ENCODE assay signal across 3 cellular contexts in genomic region chr12:49697808-49698207, GRCh38.
TF ChIP-seq lines count a peak whose summit lies in the region.

No MANE protein-coding gene starts in this region.

TF ChIP-seq in SK-N-SH, 30 proteins besides CTCF, POLR2A, EP300 and RAD21 (continues in another document):
- TF ChIP-seq NFIC (IDR thresholded peaks at IDR 0.05; ENCODE audit: borderline replicate concordance) (no peak), MEF2A (IDR thresholded peaks at IDR 0.05; ENCODE audit: borderline replicate concordance, low read depth) (no peak), YY1 (IDR thresholded peaks at IDR 0.05; ENCODE audit: low read depth) (no peak), MXI1 (IDR thresholded peaks at IDR 0.05; ENCODE audit: low read depth, low read length) (no peak), TEAD4 (IDR thresholded peaks at IDR 0.05; ENCODE audit: borderline replicate concordance, insufficient read depth) (no peak), RCOR1 (IDR thresholded peaks at IDR 0.05; ENCODE audit: low read length) (no peak), EZH2phosphoT487 (IDR thresholded peaks at IDR 0.05; ENCODE audit: borderline replicate concordance, low read depth) (no peak), SIN3A (IDR thresholded peaks at IDR 0.05; ENCODE audit: borderline replicate concordance, low read depth, low read length) (no peak), GATA2 (CRISPR knock-in tag; IDR thresholded peaks at IDR 0.05) (no peak), FOSL2 (IDR thresholded peaks at IDR 0.05; ENCODE audit: borderline replicate concordance, low read depth) (no peak), SMC3 (IDR thresholded peaks at IDR 0.05; ENCODE audit: low read depth, low read length) (no peak), RXRA (IDR thresholded peaks at IDR 0.05; ENCODE audit: borderline replicate concordance, low read depth) (no peak), RFX5 (IDR thresholded peaks at IDR 0.05; ENCODE audit: low read length) (no peak)
- TF ChIP-seq, protein P1, sequence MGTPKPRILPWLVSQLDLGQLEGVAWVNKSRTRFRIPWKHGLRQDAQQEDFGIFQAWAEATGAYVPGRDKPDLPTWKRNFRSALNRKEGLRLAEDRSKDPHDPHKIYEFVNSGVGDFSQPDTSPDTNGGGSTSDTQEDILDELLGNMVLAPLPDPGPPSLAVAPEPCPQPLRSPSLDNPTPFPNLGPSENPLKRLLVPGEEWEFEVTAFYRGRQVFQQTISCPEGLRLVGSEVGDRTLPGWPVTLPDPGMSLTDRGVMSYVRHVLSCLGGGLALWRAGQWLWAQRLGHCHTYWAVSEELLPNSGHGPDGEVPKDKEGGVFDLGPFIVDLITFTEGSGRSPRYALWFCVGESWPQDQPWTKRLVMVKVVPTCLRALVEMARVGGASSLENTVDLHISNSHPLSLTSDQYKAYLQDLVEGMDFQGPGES (IDR thresholded peaks at IDR 0.05; ENCODE audit: low read depth, low read length) = no peak
- TF ChIP-seq, protein P2, sequence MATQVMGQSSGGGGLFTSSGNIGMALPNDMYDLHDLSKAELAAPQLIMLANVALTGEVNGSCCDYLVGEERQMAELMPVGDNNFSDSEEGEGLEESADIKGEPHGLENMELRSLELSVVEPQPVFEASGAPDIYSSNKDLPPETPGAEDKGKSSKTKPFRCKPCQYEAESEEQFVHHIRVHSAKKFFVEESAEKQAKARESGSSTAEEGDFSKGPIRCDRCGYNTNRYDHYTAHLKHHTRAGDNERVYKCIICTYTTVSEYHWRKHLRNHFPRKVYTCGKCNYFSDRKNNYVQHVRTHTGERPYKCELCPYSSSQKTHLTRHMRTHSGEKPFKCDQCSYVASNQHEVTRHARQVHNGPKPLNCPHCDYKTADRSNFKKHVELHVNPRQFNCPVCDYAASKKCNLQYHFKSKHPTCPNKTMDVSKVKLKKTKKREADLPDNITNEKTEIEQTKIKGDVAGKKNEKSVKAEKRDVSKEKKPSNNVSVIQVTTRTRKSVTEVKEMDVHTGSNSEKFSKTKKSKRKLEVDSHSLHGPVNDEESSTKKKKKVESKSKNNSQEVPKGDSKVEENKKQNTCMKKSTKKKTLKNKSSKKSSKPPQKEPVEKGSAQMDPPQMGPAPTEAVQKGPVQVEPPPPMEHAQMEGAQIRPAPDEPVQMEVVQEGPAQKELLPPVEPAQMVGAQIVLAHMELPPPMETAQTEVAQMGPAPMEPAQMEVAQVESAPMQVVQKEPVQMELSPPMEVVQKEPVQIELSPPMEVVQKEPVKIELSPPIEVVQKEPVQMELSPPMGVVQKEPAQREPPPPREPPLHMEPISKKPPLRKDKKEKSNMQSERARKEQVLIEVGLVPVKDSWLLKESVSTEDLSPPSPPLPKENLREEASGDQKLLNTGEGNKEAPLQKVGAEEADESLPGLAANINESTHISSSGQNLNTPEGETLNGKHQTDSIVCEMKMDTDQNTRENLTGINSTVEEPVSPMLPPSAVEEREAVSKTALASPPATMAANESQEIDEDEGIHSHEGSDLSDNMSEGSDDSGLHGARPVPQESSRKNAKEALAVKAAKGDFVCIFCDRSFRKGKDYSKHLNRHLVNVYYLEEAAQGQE (IDR thresholded peaks at IDR 0.05; ENCODE audit: low read depth, low read length) = no peak
- TF ChIP-seq, protein P3, sequence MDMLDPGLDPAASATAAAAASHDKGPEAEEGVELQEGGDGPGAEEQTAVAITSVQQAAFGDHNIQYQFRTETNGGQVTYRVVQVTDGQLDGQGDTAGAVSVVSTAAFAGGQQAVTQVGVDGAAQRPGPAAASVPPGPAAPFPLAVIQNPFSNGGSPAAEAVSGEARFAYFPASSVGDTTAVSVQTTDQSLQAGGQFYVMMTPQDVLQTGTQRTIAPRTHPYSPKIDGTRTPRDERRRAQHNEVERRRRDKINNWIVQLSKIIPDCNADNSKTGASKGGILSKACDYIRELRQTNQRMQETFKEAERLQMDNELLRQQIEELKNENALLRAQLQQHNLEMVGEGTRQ (IDR thresholded peaks at IDR 0.05; ENCODE audit: borderline replicate concordance, low read depth, low read length) = no peak

TF ChIP-seq in SK-N-SH treated with all-trans-retinoic acid at 6 μM for 48 hours, 23 proteins besides CTCF, POLR2A, EP300 and RAD21:
- no peak for TF ChIP-seq ZC3H10 (CRISPR knock-in tag; IDR thresholded peaks at IDR 0.05)
- TF ChIP-seq TSHZ2 (CRISPR knock-in tag; IDR thresholded peaks at IDR 0.05) = no peak
- no peak for TF ChIP-seq PPARA (CRISPR knock-in tag; IDR thresholded peaks at IDR 0.05; ENCODE audit: borderline replicate concordance)
TF ChIP-seq in SK-N-SH treated with all-trans-retinoic acid at 6 μM for 48 hours: peak in this region for 0.

TF ChIP-seq in endothelial cell of umbilical vein, 7 proteins besides CTCF, POLR2A, EP300 and RAD21:
- no peak for TF ChIP-seq POLR2AphosphoS5 (IDR thresholded peaks at IDR 0.05; ENCODE audit: insufficient read depth, low read depth, low read length)
- no peak for TF ChIP-seq JUN (IDR thresholded peaks at IDR 0.05; ENCODE audit: borderline replicate concordance, insufficient read depth, insufficient read length, low read depth)
- no peak for TF ChIP-seq GATA2 (IDR thresholded peaks at IDR 0.05; ENCODE audit: insufficient read depth, insufficient read length, low read depth, low read length)
